In genomic region chr1:201142011-201142853, GRCh38 we compare ENCODE assay signal across 1 cellular context.
TF ChIP-seq lines count a peak whose summit lies in the region.

No MANE protein-coding gene starts in this region.

TF ChIP-seq in K562, 482 proteins besides CTCF, POLR2A, EP300 and RAD21:
- TF ChIP-seq RBFOX2 (IDR thresholded peaks at IDR 0.05; ENCODE audit: low read depth, low read length): peak; percentile 32; the same call in 1 of the 2 replicates
- TF ChIP-seq POLR2G (IDR thresholded peaks at IDR 0.05; ENCODE audit: low read depth, low read length): peak; percentile 49; the same call in 1 of the 2 replicates
- no peak for TF ChIP-seq CBX5 (IDR thresholded peaks at IDR 0.05; ENCODE audit: borderline replicate concordance, low read depth)
